17 cellular contexts compared by ENCODE assay signal in genomic region chr14:41806355-41806975, GRCh38.
"Had no signal": no experiment of that assay in that cellular context is flagged by ENCODE, and none has a peak within 500 bp of the region (broad histone marks: within the 10 kb centered on the region; RNA-seq: fewer than 3 reads in every experiment).

No MANE protein-coding gene starts in this region.

- DNase-seq: effector memory CD4-positive, alpha-beta T cell; foreskin melanocyte; head of caudate nucleus; kidney; left cardiac atrium; left ventricle myocardium superior; mesendoderm; naive thymus-derived CD4-positive, alpha-beta T cell; posterior cingulate gyrus; sigmoid colon; stimulated activated naive CD4-positive, alpha-beta T cell; stomach; substantia nigra; trophoblast cell had no signal

- H3K4me1 ChIP-seq: sigmoid colon, stomach had no signal

- H3K36me3 Mint-ChIP-seq: naive thymus-derived CD4-positive, alpha-beta T cell had no signal

- H3K4me2 ChIP-seq: hepatocyte had no signal

- H3K79me2 ChIP-seq: hepatocyte had no signal

- H3K4me3 Mint-ChIP-seq: naive thymus-derived CD4-positive, alpha-beta T cell had no signal

- H3K9me3 ChIP-seq: sigmoid colon had no signal

- H2AFZ ChIP-seq: hepatocyte had no signal

- H3K27ac ChIP-seq: hepatocyte, sigmoid colon, skin epidermis, stomach had no signal

- H3K4me1 Mint-ChIP-seq: naive thymus-derived CD4-positive, alpha-beta T cell had no signal

- H3K4me3 ChIP-seq: hepatocyte, lung, sigmoid colon, skin epidermis, stomach had no signal

- H3K36me3 ChIP-seq: sigmoid colon, stomach had no signal

- H3K27ac Mint-ChIP-seq: naive thymus-derived CD4-positive, alpha-beta T cell had no signal

- H3K27me3 ChIP-seq: hepatocyte, sigmoid colon, stomach had no signal
